ENCODE assay signal across 8 cellular contexts in genomic region chr19:6736917-6737283, GRCh38. TPM values are rescaled to one million over a fixed set of nuclear protein-coding genes. Genes with fewer than 3 reads are reported as not detected.
A peak's percentile ranks its signal among the peaks of the same experiment; 100 is the strongest.
DNase-seq lines count a peak whose midpoint lies in the region; ATAC-seq and TF ChIP-seq lines count a peak whose summit lies in the region.

No MANE protein-coding gene starts in this region.

- DNase-seq in AG09309 (ENCODE audit: low read depth) (no peak), Karpas-422 (no peak), chondrocyte (ENCODE audit: low spot score) (no peak), NCI-H2107 (lab: John Stamatoyannopoulos, UW) (no peak)

- no peaks in the 10 kb centered on the region for H3K9me2 ChIP-seq in Karpas-422 (replicated peaks; ENCODE audit: insufficient read depth, low read length)

- H3K27ac Mint-ChIP-seq in chondrocyte (ENCODE audit: unreplicated experiment): peak overlapping the region; percentile 97

- TF ChIP-seq CTCF in AG09309 (IDR thresholded peaks at IDR 0.05; ENCODE audit: control insufficient read depth, insufficient read depth, low read depth, low read length, missing control alignments) (no peak), chondrocyte (IDR thresholded peaks at IDR 0.05) (peak; percentile 72)

- H3K4me1 ChIP-seq in Karpas-422 (ENCODE audit: low read length) (peaks cover 45% of the 10 kb centered on the region), muscle layer of colon (ENCODE audit: insufficient read depth, low read length) (peaks cover 28% of the 10 kb centered on the region)

- H3K4me3 Mint-ChIP-seq in chondrocyte (ENCODE audit: unreplicated experiment): peak overlapping the region; percentile 97

- no peaks in the 10 kb centered on the region for H3K9me3 Mint-ChIP-seq in chondrocyte (ENCODE audit: low read depth)

- ATAC-seq in HG03565 (IDR thresholded peaks at IDR 0.05; ENCODE audit: unreplicated experiment): no peak
- no peak for ATAC-seq in HG02610 (IDR thresholded peaks at IDR 0.05; ENCODE audit: unreplicated experiment)
- ATAC-seq in GM19452 (IDR thresholded peaks at IDR 0.05; ENCODE audit: unreplicated experiment): no peak

- H3K9ac ChIP-seq in Karpas-422 (ENCODE audit: low read length) (peak overlapping the region; percentile 93), muscle layer of colon (ENCODE audit: low read length) (peak overlapping the region; percentile 54)

- peak overlapping the region; percentile 75 for H3K27ac ChIP-seq in Karpas-422 (ENCODE audit: low read length)
- peak overlapping the region; percentile 97 for H3K27ac ChIP-seq in muscle layer of colon (ENCODE audit: low read depth, low read length)

- H3K27me3 Mint-ChIP-seq in chondrocyte (ENCODE audit: low read depth): no peaks in the 10 kb centered on the region

- H4K20me1 ChIP-seq in Karpas-422 (ENCODE audit: insufficient read depth, low read depth, low read length): no peaks in the 10 kb centered on the region

- H3K27me3 ChIP-seq in Karpas-422 (ENCODE audit: low read length): no peaks in the 10 kb centered on the region
- H3K27me3 ChIP-seq in muscle layer of colon (ENCODE audit: control insufficient read depth in 1 of 2, insufficient read depth in 2 of 2, low read length in 2 of 2): no peaks in the 10 kb centered on the region

- H3K4me1 Mint-ChIP-seq in chondrocyte (ENCODE audit: low read depth): peaks cover 44% of the 10 kb centered on the region

- peaks cover 7% of the 10 kb centered on the region for H3K36me3 Mint-ChIP-seq in chondrocyte (ENCODE audit: low read depth)

- 0 out of 2 replicates have a peak overlapping the region, but pooled peaks have one; percentile 80 for H2AFZ ChIP-seq in Karpas-422 (ENCODE audit: low read length)

- H3K9me3 ChIP-seq in Karpas-422 (ENCODE audit: low read length): no peaks in the 10 kb centered on the region
- no peaks in the 10 kb centered on the region for H3K9me3 ChIP-seq in muscle layer of colon (ENCODE audit: low read length)

- H3K36me3 ChIP-seq in Karpas-422 (ENCODE audit: insufficient read depth, low read length): no peaks in the 10 kb centered on the region
- peaks cover 11% of the 10 kb centered on the region for H3K36me3 ChIP-seq in muscle layer of colon (ENCODE audit: insufficient read depth, low read length)

- peak overlapping the region; percentile 83 for H3K4me2 ChIP-seq in Karpas-422 (ENCODE audit: low read depth, low read length, poor library complexity, severe bottlenecking)

- 0 out of 2 replicates have a peak, but pooled peaks cover 3% of the 10 kb centered on the region for H3K79me2 ChIP-seq in Karpas-422 (ENCODE audit: low read length)

- H3K4me3 ChIP-seq in AG09309 (ENCODE audit: control insufficient read depth, low read depth, low read length) (peak overlapping the region; percentile 94), Karpas-422 (ENCODE audit: low read length) (peak overlapping the region; percentile 74), muscle layer of colon (ENCODE audit: low read depth in 1 of 2, low read length in 2 of 2) (peak overlapping the region; percentile 31 to 85)

RNA-seq across cellular contexts. Expression of gene GPR108, which starts 0.5 kb away (rescaled TPM):
- total RNA-seq in Karpas-422 (2014; rRNA removed; shearing (Covaris generic); ENCODE audit: low replicate concordance): 34.7 and 41.8 TPM in 2 replicates
- 38.4 to 42.4 TPM (median 39.8 TPM) in 3 replicates for total RNA-seq in chondrocyte

RNA-seq across cellular contexts. Expression of gene TRIP10, which starts 2.6 kb away (rescaled TPM):
- total RNA-seq in Karpas-422 (2014; rRNA removed; shearing (Covaris generic); ENCODE audit: low replicate concordance): 6.5 and 15.7 TPM in 2 replicates
- total RNA-seq in chondrocyte: 81.6 to 107 TPM (median 103 TPM) in 3 replicates

RNA-seq across cellular contexts. Expression of gene C3, which starts 16.4 kb away (rescaled TPM):
- not detected in 2 replicates for total RNA-seq in Karpas-422 (2014; rRNA removed; shearing (Covaris generic); ENCODE audit: low replicate concordance)
- 0.77 TPM in 1 of 3 replicates, not detected in the others for total RNA-seq in chondrocyte

RNA-seq across cellular contexts. Expression of gene SH2D3A, which starts 30.3 kb away (rescaled TPM):
- 3.3 and 18.9 TPM in 2 replicates for total RNA-seq in Karpas-422 (2014; rRNA removed; shearing (Covaris generic); ENCODE audit: low replicate concordance)
- 0.41 to 0.52 TPM in 2 of 3 replicates, not detected in the other for total RNA-seq in chondrocyte

RNA-seq across cellular contexts. Expression of gene VAV1, which starts 35.6 kb away (rescaled TPM):
- 46.0 and 85.2 TPM in 2 replicates for total RNA-seq in Karpas-422 (2014; rRNA removed; shearing (Covaris generic); ENCODE audit: low replicate concordance)
- total RNA-seq in chondrocyte: not detected in 3 replicates
